8 cellular contexts compared by ENCODE assay signal in genomic region chr15:90529008-90529368, GRCh38. TPM values are rescaled to one million over a fixed set of nuclear protein-coding genes. Genes with fewer than 3 reads are reported as not detected.
DNase-seq lines count a peak whose midpoint lies in the region; ATAC-seq, FAIRE-seq and TF ChIP-seq lines count a peak whose summit lies in the region.

No MANE protein-coding gene starts in this region.

- H3K9ac ChIP-seq in PC-3 (ENCODE audit: low read length): peak overlapping the region; percentile 55

- no peak for TF ChIP-seq EP300 in ovary (IDR thresholded peaks at IDR 0.05)

- peak overlapping the region; percentile 97 for H3K4me2 ChIP-seq in PC-3 (ENCODE audit: low read length)

- H3K79me2 ChIP-seq in PC-3 (ENCODE audit: low read length): peaks cover 32% of the 10 kb centered on the region

- H3K9me3 ChIP-seq in PC-3 (ENCODE audit: low read length) (no peaks in the 10 kb centered on the region), ovary (no peaks in the 10 kb centered on the region)

- 12 to 26% (median 15%) methylated on average over 16 of the region's 16 CpGs for WGBS in ovary, 3 donors

- H3K4me3 ChIP-seq in PC-3 (ENCODE audit: low read length) (peak overlapping the region; percentile 81), ovary (no peak overlapping the region)

- BruUV-seq in Calu3 (replicated peaks; lab: Mats Ljungman, UMichigan) (no TSS peak), PC-3 (replicated peaks; lab: Mats Ljungman, UMichigan) (no TSS peak)

- CTCF ChIA-PET in Calu3 (lab: Charles Lee) (interaction anchor here (0.6 to 0.9 kb wide), 2 partner anchors 15 to 623 kb away, joined by 3 to 4 read pairs; no protein-coding TSS in a partner anchor), PC-3 (lab: Charles Lee) (no interaction called here)

- H3K9me3 Mint-ChIP-seq in Calu3 (ENCODE audit: low read depth, unreplicated experiment) (no peaks in the 10 kb centered on the region), endothelial cell (ENCODE audit: unreplicated experiment) (no peaks in the 10 kb centered on the region)

- TF ChIP-seq CTCF in Calu3 (IDR thresholded peaks at IDR 0.05; ENCODE audit: unreplicated experiment): no peak
- no peak for TF ChIP-seq CTCF in PC-3 (conservative IDR thresholded peaks at IDR 0.05; ENCODE audit: low read depth, low read length)
- no peak for TF ChIP-seq CTCF in endothelial cell (IDR thresholded peaks at IDR 0.05; ENCODE audit: unreplicated experiment)
- no peak for TF ChIP-seq CTCF in ovary (IDR thresholded peaks at IDR 0.05)
- TF ChIP-seq CTCF in D721Med (IDR thresholded peaks at IDR 0.05; ENCODE audit: insufficient read depth, missing control alignments): no peak
- TF ChIP-seq CTCF in GM13976 (IDR thresholded peaks at IDR 0.05; ENCODE audit: borderline replicate concordance, control extremely low read depth, extremely low read depth, insufficient read depth, missing control alignments): no peak

- peak overlapping the region; percentile 83 for H3K4me3 Mint-ChIP-seq in Calu3 (ENCODE audit: low read depth, unreplicated experiment)
- peak overlapping the region; percentile 91 for H3K4me3 Mint-ChIP-seq in endothelial cell (ENCODE audit: unreplicated experiment)

- H3K27me3 ChIP-seq in PC-3 (ENCODE audit: low read length) (no peaks in the 10 kb centered on the region), ovary (no peaks in the 10 kb centered on the region)

- ATAC-seq in PC-3: no peak

- H4K20me1 ChIP-seq in PC-3 (ENCODE audit: low read length): no peaks in the 10 kb centered on the region

- peak overlapping the region; percentile 99 for H2AFZ ChIP-seq in PC-3 (ENCODE audit: low read length)

- H3K27ac Mint-ChIP-seq in Calu3 (ENCODE audit: unreplicated experiment): no peak overlapping the region
- peak overlapping the region; percentile 38 for H3K27ac Mint-ChIP-seq in endothelial cell (ENCODE audit: unreplicated experiment)

- no peak for TF ChIP-seq POLR2A in ovary (IDR thresholded peaks at IDR 0.05)

- H3K27me3 Mint-ChIP-seq in Calu3 (ENCODE audit: unreplicated experiment) (no peaks in the 10 kb centered on the region), endothelial cell (ENCODE audit: unreplicated experiment) (peaks cover 3% of the 10 kb centered on the region)

- H3F3A ChIP-seq in PC-3 (ENCODE audit: low read length, unreplicated experiment): no peaks in the 10 kb centered on the region

- H3K4me1 ChIP-seq in PC-3 (ENCODE audit: insufficient read depth, low read length) (peaks cover 15% of the 10 kb centered on the region), ovary (ENCODE audit: insufficient read depth) (peaks cover 12% of the 10 kb centered on the region)

- POLR2A ChIA-PET in PC-3 (lab: Charles Lee; ENCODE audit: unreplicated experiment): interaction anchor here (0.6 kb wide), 2 partner anchors 10 to 42 kb away, joined by 3 to 14 read pairs; no protein-coding TSS in a partner anchor

- H3K27ac ChIP-seq in PC-3 (ENCODE audit: low read length) (no peak overlapping the region), ovary (peak overlapping the region; percentile 97 to 99)

- H3K36me3 Mint-ChIP-seq in Calu3 (ENCODE audit: insufficient read depth, unreplicated experiment) (peaks cover 23% of the 10 kb centered on the region), endothelial cell (ENCODE audit: low read depth, unreplicated experiment) (peaks cover 5% of the 10 kb centered on the region)

- DNase-seq in Calu3 (no peak), PC-3 (no peak), endothelial cell (ENCODE audit: low spot score) (no peak), ovary (no peak), D721Med (ENCODE audit: insufficient read length, low spot score) (no peak), AG08395 (ENCODE audit: low spot score) (no peak), GM13976 (ENCODE audit: low spot score) (no peak)
- no peak for DNase-seq in effector CD4-positive, alpha-beta T cell

- no peaks in the 10 kb centered on the region for H3K9me2 ChIP-seq in PC-3 (replicated peaks; ENCODE audit: low read length)

- intact Hi-C loops in Calu3 (cut with micrococcal nuclease; ENCODE audit: unreplicated experiment) (no loop called here), PC-3 (cut with micrococcal nuclease) (no loop called here), ovary (cut with DNase I) (no loop called here)

- H3K36me3 ChIP-seq in PC-3 (ENCODE audit: low read depth, low read length): no peaks in the 10 kb centered on the region
- H3K36me3 ChIP-seq in ovary: no peaks in the 10 kb centered on the region

- no peak for FAIRE-seq in D721Med (lab: Jason Lieb, UNC)

- H3K4me1 Mint-ChIP-seq in Calu3 (ENCODE audit: low read depth, unreplicated experiment) (peaks cover 15% of the 10 kb centered on the region), endothelial cell (ENCODE audit: unreplicated experiment) (peaks cover 3% of the 10 kb centered on the region)

- in situ Hi-C loops in GM13976 (cut with MboI; ENCODE audit: low sequenced_read_pairs, unreplicated experiment): no loop called here

RNA-seq across cellular contexts. Expression of gene CRTC3, which starts 0.7 kb away (rescaled TPM):
- total RNA-seq in Calu3 (2022): 17.5 and 22.9 TPM in 2 replicates
- 12.4 and 18.8 TPM in 2 replicates for total RNA-seq in PC-3 (2014; rRNA removed)
- total RNA-seq in endothelial cell (ENCODE audit: unreplicated experiment): 27.1 TPM
- total RNA-seq in ovary: 100 to 1,000 TPM in 1 of 7 donors, 10 to 100 TPM in 6; 36.9 to 106 (median 85.4) TPM
- polyA plus RNA-seq in ovary: 10 to 100 TPM; 43.4 to 86.7 TPM
